ENCODE assay signal across 14 cellular contexts in genomic region chr4:181959121-181959520, GRCh38.
DNase-seq lines count a peak whose midpoint lies in the region; ATAC-seq and TF ChIP-seq lines count a peak whose summit lies in the region.
"Had no signal": no experiment of that assay in that cellular context is flagged by ENCODE, and none has a peak within 500 bp of the region (broad histone marks: within the 10 kb centered on the region; RNA-seq: fewer than 3 reads in every experiment).

No MANE protein-coding gene starts in this region.

- H3K4me3 ChIP-seq in epithelial cell of proximal tubule (ENCODE audit: low read depth, low read length), result no peak overlapping the region
- H3K4me3 ChIP-seq in gastrocnemius medialis, result no peak overlapping the region
- H3K4me3 ChIP-seq in stomach, result no peak overlapping the region
- H3K4me3 ChIP-seq: left lung had no signal

- peak overlapping the region; percentile 4 for H3K27ac Mint-ChIP-seq in nephron progenitor cell
- no peak overlapping the region for H3K27ac Mint-ChIP-seq in activated CD8-positive, alpha-beta T cell treated with anti-CD3 and anti-CD28 coated beads for 36 hours
- H3K27ac Mint-ChIP-seq: activated CD8-positive, alpha-beta memory T cell treated with anti-CD3 and anti-CD28 coated beads, Interleukin-2, amount 10 ng/mL, durations not matched to agents 7 days and 5 days had no signal

- POLR2A ChIA-PET in activated CD8-positive, alpha-beta T cell treated with anti-CD3 and anti-CD28 coated beads for 36 hours (lab: Charles Lee), result no interaction called here

- ATAC-seq in gastrocnemius medialis, result no peak
- no peak for ATAC-seq in activated CD8-positive, alpha-beta T cell treated with anti-CD3 and anti-CD28 coated beads for 36 hours
- ATAC-seq: activated CD8-positive, alpha-beta memory T cell treated with anti-CD3 and anti-CD28 coated beads, Interleukin-2, amount 10 ng/mL, durations not matched to agents 7 days and 5 days; esophagus mucosa; left lung had no signal

- no peaks in the 10 kb centered on the region for H3K9me3 Mint-ChIP-seq in nephron progenitor cell
- H3K9me3 Mint-ChIP-seq in activated CD8-positive, alpha-beta T cell treated with anti-CD3 and anti-CD28 coated beads for 36 hours, result no peaks in the 10 kb centered on the region

- no peaks in the 10 kb centered on the region for H3K9me3 ChIP-seq in gastrocnemius medialis
- H3K9me3 ChIP-seq in stomach, result no peaks in the 10 kb centered on the region
- H3K9me3 ChIP-seq: left lung had no signal

- no peaks in the 10 kb centered on the region for H3K36me3 Mint-ChIP-seq in nephron progenitor cell (ENCODE audit: low read depth)
- no peaks in the 10 kb centered on the region for H3K36me3 Mint-ChIP-seq in activated CD8-positive, alpha-beta T cell treated with anti-CD3 and anti-CD28 coated beads for 36 hours (ENCODE audit: low read depth)
- H3K36me3 Mint-ChIP-seq: activated CD8-positive, alpha-beta memory T cell treated with anti-CD3 and anti-CD28 coated beads, Interleukin-2, amount 10 ng/mL, durations not matched to agents 7 days and 5 days had no signal

- TF ChIP-seq CTCF in epithelial cell of proximal tubule (conservative IDR thresholded peaks at IDR 0.05; ENCODE audit: low read depth, low read length) (no peak), nephron progenitor cell (IDR thresholded peaks at IDR 0.05) (no peak), gastrocnemius medialis (IDR thresholded peaks at IDR 0.05 in 4 of 5, conservative IDR thresholded peaks at IDR 0.05 in 1 of 5) (no peak), stomach (IDR thresholded peaks at IDR 0.05) (no peak)
- no peak for TF ChIP-seq CTCF in activated CD8-positive, alpha-beta T cell treated with anti-CD3 and anti-CD28 coated beads for 36 hours (IDR thresholded peaks at IDR 0.05)

- no peak overlapping the region for H3K4me3 Mint-ChIP-seq in nephron progenitor cell
- H3K4me3 Mint-ChIP-seq in activated CD8-positive, alpha-beta T cell treated with anti-CD3 and anti-CD28 coated beads for 36 hours, result no peak overlapping the region
- H3K4me3 Mint-ChIP-seq: activated CD8-positive, alpha-beta memory T cell treated with anti-CD3 and anti-CD28 coated beads, Interleukin-2, amount 10 ng/mL, durations not matched to agents 7 days and 5 days had no signal

- in situ Hi-C loops in gastrocnemius medialis (cut with MboI; ENCODE audit: low sequenced_read_pairs in 4 of 4), result no loop called here

- CTCF ChIA-PET in activated CD8-positive, alpha-beta T cell treated with anti-CD3 and anti-CD28 coated beads for 36 hours (lab: Charles Lee), result no interaction called here

- no peak for TF ChIP-seq EP300 in stomach (IDR thresholded peaks at IDR 0.05)

- H3K27me3 ChIP-seq in gastrocnemius medialis, result no peaks in the 10 kb centered on the region
- H3K27me3 ChIP-seq in stomach, result no peaks in the 10 kb centered on the region
- H3K27me3 ChIP-seq: left lung had no signal

- intact Hi-C loops in gastrocnemius medialis (cut with DNase I; ENCODE audit: low total_unique reads) (no loop called here), stomach (cut with DNase I; ENCODE audit: low total_unique reads) (no loop called here)
- intact Hi-C loops in activated CD8-positive, alpha-beta T cell treated with anti-CD3 and anti-CD28 coated beads for 36 hours (cut with micrococcal nuclease), result no loop called here

- DNase-seq in GM03348 (ENCODE audit: low spot score) (peak; percentile 68), RKO (ENCODE audit: low spot score) (peak; percentile 37), epithelial cell of proximal tubule (ENCODE audit: low read depth) (peak; percentile 73), nephron progenitor cell (no peak), gastrocnemius medialis (no peak), DMS153 (lab: John Stamatoyannopoulos, UW) (no peak), stomach (no peak)
- DNase-seq in activated CD8-positive, alpha-beta T cell treated with anti-CD3 and anti-CD28 coated beads for 36 hours, result no peak
- DNase-seq: activated CD8-positive, alpha-beta memory T cell treated with anti-CD3 and anti-CD28 coated beads, Interleukin-2, amount 10 ng/mL, durations not matched to agents 7 days and 5 days; anterior cingulate cortex; left lung; NCI-H146; occipital lobe had no signal

- H3K4me1 ChIP-seq in gastrocnemius medialis, result no peaks in the 10 kb centered on the region
- peaks cover 0 to 6% (median 0%) of the 10 kb centered on the region in 4 donors for H3K4me1 ChIP-seq in stomach
- H3K4me1 ChIP-seq: left lung had no signal

- H3K36me3 ChIP-seq in gastrocnemius medialis (no peaks in the 10 kb centered on the region), stomach (no peaks in the 10 kb centered on the region)
- H3K36me3 ChIP-seq: left lung had no signal

- 45 to 53% (median 51%) methylated on average over 3 of the region's 3 CpGs for WGBS in stomach, 5 donors

- TF ChIP-seq POLR2A in gastrocnemius medialis (IDR thresholded peaks at IDR 0.05) (no peak), stomach (IDR thresholded peaks at IDR 0.05) (no peak)

- H3K27me3 Mint-ChIP-seq in nephron progenitor cell (ENCODE audit: low read depth, poor library complexity), result no peaks in the 10 kb centered on the region
- no peaks in the 10 kb centered on the region for H3K27me3 Mint-ChIP-seq in activated CD8-positive, alpha-beta T cell treated with anti-CD3 and anti-CD28 coated beads for 36 hours
- H3K27me3 Mint-ChIP-seq: activated CD8-positive, alpha-beta memory T cell treated with anti-CD3 and anti-CD28 coated beads, Interleukin-2, amount 10 ng/mL, durations not matched to agents 7 days and 5 days had no signal

- peaks cover 17% of the 10 kb centered on the region for H3K4me1 Mint-ChIP-seq in nephron progenitor cell
- no peaks in the 10 kb centered on the region for H3K4me1 Mint-ChIP-seq in activated CD8-positive, alpha-beta T cell treated with anti-CD3 and anti-CD28 coated beads for 36 hours (ENCODE audit: low read depth)
- H3K4me1 Mint-ChIP-seq: activated CD8-positive, alpha-beta memory T cell treated with anti-CD3 and anti-CD28 coated beads, Interleukin-2, amount 10 ng/mL, durations not matched to agents 7 days and 5 days had no signal

- H3K27ac ChIP-seq in gastrocnemius medialis (no peak overlapping the region), stomach (no peak overlapping the region)
- H3K27ac ChIP-seq: left lung had no signal

Comparison
In these comparisons a context has a peak if more than half of its experiments do, and no peak if none do; other contexts are left out.
1. DNase-seq: peak in GM03348 (single experiment), RKO (single experiment) and epithelial cell of proximal tubule (single experiment); none in nephron progenitor cell (single experiment), gastrocnemius medialis (0 of 2), activated CD8-positive, alpha-beta T cell treated with anti-CD3 and anti-CD28 coated beads for 36 hours (single experiment), DMS153 (single experiment) and stomach (single experiment).